Comparison of ENCODE assay signal across 8 cellular contexts in the genomic region with DNA sequence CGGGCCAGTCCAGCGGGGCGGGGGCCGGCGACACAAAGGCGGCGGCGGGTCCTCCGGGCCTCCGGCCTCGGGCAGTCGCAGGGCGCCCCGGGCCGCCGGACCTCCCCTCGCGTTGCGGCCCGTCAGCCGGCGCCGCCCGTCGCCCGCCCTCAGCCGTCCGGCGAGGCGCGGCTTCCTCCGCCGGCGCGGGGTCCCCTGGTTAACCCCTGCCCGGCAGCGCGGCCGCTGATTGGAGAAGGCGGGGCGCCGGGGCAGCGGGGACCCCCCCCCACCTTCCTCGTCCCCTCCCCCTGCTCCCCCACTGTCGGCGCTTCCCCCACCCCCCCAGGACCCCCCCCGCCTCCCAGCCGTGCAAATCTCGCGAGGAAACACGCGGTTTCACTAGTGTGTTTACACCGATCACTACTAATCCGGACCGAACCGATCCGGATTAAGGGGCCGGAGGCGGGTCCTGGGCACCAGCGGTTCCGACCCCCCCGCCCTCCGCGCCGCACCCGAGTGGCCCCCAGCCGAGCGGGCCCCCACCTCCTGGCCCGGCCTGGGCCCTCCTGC. TPM values are rescaled to one million over a fixed set of nuclear protein-coding genes. Genes with fewer than 3 reads are reported as not detected.
A peak's percentile ranks its signal among the peaks of the same experiment; 100 is the strongest.
DNase-seq lines count a peak whose midpoint lies in the region; ATAC-seq and TF ChIP-seq lines count a peak whose summit lies in the region.
"Not testable (repeated sequence)": the region's sequence is repeated elsewhere in the genome, so short reads cannot be mapped to it uniquely, and the experiment has no call there.

TLK2 (plus strand) TSS at position 402 of the 552 bp plus-strand sequence. CDS start 2,301 bp downstream, outside the sequence.

- H3K9me3 Mint-ChIP-seq in activated CD4-positive, alpha-beta T cell treated with anti-CD3 and anti-CD28 coated beads, Interleukin-2, amount 10 ng/mL, durations not matched to agents 24 days and 14 days, result not testable (repeated sequence)

- intact Hi-C loops in activated CD4-positive, alpha-beta T cell treated with anti-CD3 and anti-CD28 coated beads, Interleukin-2, amount 10 ng/mL, durations not matched to agents 24 days and 14 days (cut with micrococcal nuclease), result loop anchor here (2.0 kb wide), 1 partner anchor 56 kb away; the partner anchor contains the start of gene METTL2A

- peak within 1 kb of the TSS; percentile 90 for H3K27ac Mint-ChIP-seq in activated CD4-positive, alpha-beta T cell treated with anti-CD3 and anti-CD28 coated beads, Interleukin-2, amount 10 ng/mL, durations not matched to agents 24 days and 14 days

- DNase-seq in AG10803 (ENCODE audit: low read depth) (peak; percentile 77), NCI-H510A (lab: John Stamatoyannopoulos, UW) (peak; percentile 75), choroid plexus epithelial cell (ENCODE audit: low read depth) (peak; percentile 85), kidney glomerular epithelial cell (lab: John Stamatoyannopoulos, UW) (peak; percentile 33)
- DNase-seq in activated CD4-positive, alpha-beta T cell treated with anti-CD3 and anti-CD28 coated beads, Interleukin-2, amount 10 ng/mL, durations not matched to agents 24 days and 14 days, result peak; percentile 93
- peak; percentile 60 to 65 for DNase-seq in stimulated activated CD4-positive, alpha-beta T cell treated with anti-CD3 and anti-CD28 coated beads, Interleukin-15, amount 100 ng/mL, for 1 hour (ENCODE audit: low read depth in 1 of 2, low spot score in 1 of 2)

- peaks cover 30% of the 10 kb centered on the region for H3K4me1 Mint-ChIP-seq in activated CD4-positive, alpha-beta T cell treated with anti-CD3 and anti-CD28 coated beads, Interleukin-2, amount 10 ng/mL, durations not matched to agents 24 days and 14 days

- not testable (repeated sequence) for H3K27me3 Mint-ChIP-seq in activated CD4-positive, alpha-beta T cell treated with anti-CD3 and anti-CD28 coated beads, Interleukin-2, amount 10 ng/mL, durations not matched to agents 24 days and 14 days

- TF ChIP-seq CTCF in AG10803 (conservative IDR thresholded peaks at IDR 0.05; ENCODE audit: low read length); choroid plexus epithelial cell (conservative IDR thresholded peaks at IDR 0.05; ENCODE audit: low read depth, low read length): not testable (repeated sequence)

- peaks cover 21% of the 10 kb centered on the region for H3K36me3 Mint-ChIP-seq in activated CD4-positive, alpha-beta T cell treated with anti-CD3 and anti-CD28 coated beads, Interleukin-2, amount 10 ng/mL, durations not matched to agents 24 days and 14 days (ENCODE audit: low read depth)

- peak; percentile 64 for ATAC-seq in HG03342 (IDR thresholded peaks at IDR 0.05; ENCODE audit: unreplicated experiment)

- TF ChIP-seq POLR2A in GM19193 (IDR thresholded peaks at IDR 0.05; ENCODE audit: extremely low read depth, insufficient read depth, insufficient read length), result peak; percentile 79

- H3K4me3 ChIP-seq in AG10803 (ENCODE audit: low read length) (peak within 1 kb of the TSS; percentile 73), choroid plexus epithelial cell (ENCODE audit: low read depth, low read length) (peak within 1 kb of the TSS; percentile 68)

- peak within 1 kb of the TSS; percentile 90 for H3K4me3 Mint-ChIP-seq in activated CD4-positive, alpha-beta T cell treated with anti-CD3 and anti-CD28 coated beads, Interleukin-2, amount 10 ng/mL, durations not matched to agents 24 days and 14 days

RNA-seq across cellular contexts. Expression of gene TLK2, which starts in this region (rescaled TPM):
- total RNA-seq in activated CD4-positive, alpha-beta T cell treated with anti-CD3 and anti-CD28 coated beads, Interleukin-2, amount 10 ng/mL, durations not matched to agents 24 days and 14 days, result 42.7 and 47.2 TPM in 2 replicates

Comparison
In these comparisons a context has a peak if more than half of its experiments do, and no peak if none do; other contexts are left out.
1. Peak in every context shown above with its lines: DNase-seq, ATAC-seq and H3K4me3 ChIP-seq.
2. DNase-seq: peak in every context shown above with its lines; median percentile 93 in activated CD4-positive, alpha-beta T cell treated with anti-CD3 and anti-CD28 coated beads, Interleukin-2, amount 10 ng/mL, durations not matched to agents 24 days and 14 days; 85 in choroid plexus epithelial cell; 77 in AG10803; 75 in NCI-H510A; 62 in stimulated activated CD4-positive, alpha-beta T cell treated with anti-CD3 and anti-CD28 coated beads, Interleukin-15, amount 100 ng/mL, for 1 hour; 33 in kidney glomerular epithelial cell.